In the genomic region with DNA sequence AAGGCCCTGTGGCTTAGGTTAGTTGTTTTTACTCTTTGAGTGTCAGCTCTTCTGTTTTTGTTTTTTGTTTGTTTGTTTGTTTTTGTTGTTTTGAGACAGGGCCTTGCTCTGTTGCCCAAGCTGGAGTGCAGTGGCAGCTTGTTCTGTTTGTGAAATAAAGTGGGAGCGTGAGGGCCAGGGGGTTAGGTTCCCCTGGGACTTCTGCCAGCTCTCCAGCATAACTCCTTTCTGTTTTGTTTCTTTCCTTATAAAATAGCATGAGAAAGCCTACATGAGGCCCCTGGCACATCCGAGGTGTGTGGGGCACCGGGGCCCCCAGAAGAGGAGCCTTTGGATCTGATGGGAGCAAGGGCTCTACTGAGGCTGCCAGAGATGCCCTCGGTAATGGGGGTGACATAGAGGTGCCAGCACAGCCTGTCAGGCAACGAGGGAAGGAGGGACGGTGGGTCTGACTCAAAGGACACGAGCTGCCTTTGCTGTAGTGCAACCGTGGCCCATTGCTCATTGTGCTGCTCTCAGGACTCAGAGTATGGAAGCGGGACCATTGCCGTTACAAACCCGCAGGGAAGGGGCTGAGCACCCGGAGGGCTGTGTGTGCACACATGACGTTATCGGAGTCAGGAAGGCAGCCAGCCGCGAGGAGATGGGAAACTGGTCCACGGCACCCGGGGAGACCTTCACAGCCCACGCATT, we compare ENCODE assay signal across 28 cellular contexts. TPM values are rescaled to one million over a fixed set of nuclear protein-coding genes. Genes with fewer than 3 reads are reported as not detected.
"Had no signal": no experiment of that assay in that cellular context is flagged by ENCODE, and none has a peak within 500 bp of the region (broad histone marks: within the 10 kb centered on the region; RNA-seq: fewer than 3 reads in every experiment).

No MANE protein-coding gene starts in this region.

- H3K4me1 ChIP-seq: breast epithelium, gastroesophageal sphincter, sigmoid colon, transverse colon had no signal

- H3K4me3 ChIP-seq: breast epithelium, dorsolateral prefrontal cortex, esophagus squamous epithelium, gastroesophageal sphincter, sigmoid colon, smooth muscle cell, transverse colon had no signal

- H3K36me3 Mint-ChIP-seq: memory B cell had no signal

- H3K9me3 ChIP-seq: transverse colon had no signal

- FAIRE-seq: colon had no signal

- H3K27ac ChIP-seq: breast epithelium, dorsolateral prefrontal cortex, esophagus squamous epithelium, gastroesophageal sphincter, sigmoid colon, transverse colon, WERI-Rb-1 had no signal

- ATAC-seq: gastroesophageal sphincter; left cardiac atrium; stimulated activated naive B cell treated with anti-CD40 and anti-IgM and Interleukin-4, amounts not matched to agents 10 μg/mL and 1 μg/mL and 100 μg/mL, for 72 hours had no signal

- H3K4me3 Mint-ChIP-seq: activated naive CD8-positive, alpha-beta T cell treated with anti-CD3 and anti-CD28 coated beads for 36 hours; central memory CD8-positive, alpha-beta T cell; memory B cell; nephron; stimulated activated naive B cell treated with anti-CD40 and anti-IgM and Interleukin-4, amounts not matched to agents 10 μg/mL and 1 μg/mL and 100 μg/mL, for 72 hours had no signal

- H3K36me3 ChIP-seq: breast epithelium, esophagus squamous epithelium, gastroesophageal sphincter, sigmoid colon, transverse colon, WERI-Rb-1 had no signal

- DNase-seq: activated CD4-positive, alpha-beta T cell treated with anti-CD3 and anti-CD28 coated beads for 1 hour; activated CD4-positive, alpha-beta T cell treated with anti-CD3 and anti-CD28 coated beads, Interleukin-2, amount 50 U/mL, for 1 hour; activated CD8-positive, alpha-beta memory T cell treated with anti-CD3 and anti-CD28 coated beads, Interleukin-2, amount 50 U/mL, for 4 hours; activated naive CD4-positive, alpha-beta T cell treated with Interleukin-2 at 50 U/mL for 16 hours; activated naive CD8-positive, alpha-beta T cell treated with anti-CD3 and anti-CD28 coated beads for 36 hours; activated T-cell treated with anti-CD3 and anti-CD28 coated beads, Interleukin-2, amount 50 U/mL, for 48 hours; dorsolateral prefrontal cortex; esophagus squamous epithelium; hypothalamus; left cardiac atrium; nucleus accumbens; sigmoid colon; stimulated activated CD4-positive, alpha-beta T cell treated with anti-CD3 and anti-CD28 coated beads, Interleukin-15, amount 100 ng/mL, for 24 hours; stimulated activated naive B cell treated with anti-CD40 and anti-IgM and Interleukin-4, amounts not matched to agents 10 μg/mL and 1 μg/mL and 100 μg/mL, for 72 hours; T-helper 2 cell; transverse colon; WERI-Rb-1 had no signal

- H3K4me2 ChIP-seq: smooth muscle cell had no signal

- H3K27me3 ChIP-seq: esophagus squamous epithelium, sigmoid colon had no signal

- H3K4me1 Mint-ChIP-seq: activated naive CD8-positive, alpha-beta T cell treated with anti-CD3 and anti-CD28 coated beads for 36 hours; central memory CD8-positive, alpha-beta T cell; nephron; stimulated activated naive B cell treated with anti-CD40 and anti-IgM and Interleukin-4, amounts not matched to agents 10 μg/mL and 1 μg/mL and 100 μg/mL, for 72 hours had no signal

- H3K27ac Mint-ChIP-seq: activated naive CD8-positive, alpha-beta T cell treated with anti-CD3 and anti-CD28 coated beads for 36 hours; memory B cell; nephron; stimulated activated naive B cell treated with anti-CD40 and anti-IgM and Interleukin-4, amounts not matched to agents 10 μg/mL and 1 μg/mL and 100 μg/mL, for 72 hours had no signal

RNA-seq across cellular contexts. Expression of gene SERPINA11, which starts 9.1 kb away (rescaled TPM):
- total RNA-seq: activated naive CD8-positive, alpha-beta T cell treated with anti-CD3 and anti-CD28 coated beads for 36 hours; esophagus squamous epithelium; gastroesophageal sphincter; left cardiac atrium; mononuclear cell; myocyte; sigmoid colon; smooth muscle cell; temporal lobe had no signal
- polyA plus RNA-seq: smooth muscle cell had no signal

RNA-seq across cellular contexts. Expression of gene SERPINA9, which starts 14.3 kb away (rescaled TPM):
- total RNA-seq: activated naive CD8-positive, alpha-beta T cell treated with anti-CD3 and anti-CD28 coated beads for 36 hours; breast epithelium; dorsolateral prefrontal cortex; esophagus squamous epithelium; gastroesophageal sphincter; left cardiac atrium; liver; mononuclear cell; myocyte; sigmoid colon; smooth muscle cell; temporal lobe; transverse colon had no signal
- polyA plus RNA-seq: liver, smooth muscle cell had no signal

RNA-seq across cellular contexts. Expression of gene SERPINA12, which starts 47.6 kb away (rescaled TPM):
- total RNA-seq: activated naive CD8-positive, alpha-beta T cell treated with anti-CD3 and anti-CD28 coated beads for 36 hours; breast epithelium; dorsolateral prefrontal cortex; esophagus squamous epithelium; gastroesophageal sphincter; left cardiac atrium; liver; mononuclear cell; myocyte; sigmoid colon; smooth muscle cell; temporal lobe; transverse colon had no signal
- polyA plus RNA-seq: sigmoid colon, smooth muscle cell had no signal
